Comparison of ENCODE assay signal across 8 cellular contexts in genomic region chr15:93088981-93089854, GRCh38. TPM values are rescaled to one million over a fixed set of nuclear protein-coding genes. Genes with fewer than 3 reads are reported as not detected.
DNase-seq lines count a peak whose midpoint lies in the region; ATAC-seq and TF ChIP-seq lines count a peak whose summit lies in the region.

RGMA (minus strand) TSS chr15:93089211; CDS start chr15:93088932, 279 bp downstream.

- peak within 1 kb of the TSS; percentile 67 for H3K4me3 Mint-ChIP-seq in activated CD4-positive, alpha-beta memory T cell treated with anti-CD3 and anti-CD28 coated beads for 36 hours

- no peaks in the 10 kb centered on the region for H3K79me2 ChIP-seq in trophoblast cell (ENCODE audit: control insufficient read depth, insufficient read depth, low read length, poor library complexity)

- no peaks in the 10 kb centered on the region for H3K36me3 ChIP-seq in cardiac muscle cell
- H3K36me3 ChIP-seq in trophoblast cell (ENCODE audit: control insufficient read depth in 1 of 2, insufficient read depth in 2 of 2, low read length in 2 of 2), result no peaks in the 10 kb centered on the region

- no peak within 1 kb of the TSS for H2BK12ac ChIP-seq in trophoblast cell (ENCODE audit: low read length)

- no peak within 1 kb of the TSS for H3K27ac ChIP-seq in cardiac muscle cell
- no peak within 1 kb of the TSS for H3K27ac ChIP-seq in trophoblast cell (ENCODE audit: low read depth, low read length)

- no CpG with 5 or more reads among the region's 101 CpGs for WGBS in trophoblast cell (ENCODE audit: extremely low coverage, insufficient coverage, insufficient read length)

- no peak within 1 kb of the TSS for H2BK120ac ChIP-seq in trophoblast cell (ENCODE audit: insufficient read depth, low read length, poor library complexity)

- H3K27me3 ChIP-seq in cardiac muscle cell (peaks cover 97% of the 10 kb centered on the region), trophoblast cell (ENCODE audit: insufficient read depth, low read length) (peaks cover 31% of the 10 kb centered on the region)

- no peak within 1 kb of the TSS for H2AK5ac ChIP-seq in trophoblast cell (ENCODE audit: low read length)

- H3K9me3 Mint-ChIP-seq in activated CD4-positive, alpha-beta memory T cell treated with anti-CD3 and anti-CD28 coated beads for 36 hours, result no peaks in the 10 kb centered on the region

- H3K36me3 Mint-ChIP-seq in activated CD4-positive, alpha-beta memory T cell treated with anti-CD3 and anti-CD28 coated beads for 36 hours, result no peaks in the 10 kb centered on the region

- H3K4me1 ChIP-seq in cardiac muscle cell (ENCODE audit: low read depth) (no peaks in the 10 kb centered on the region), trophoblast cell (ENCODE audit: control insufficient read depth in 1 of 2, insufficient read depth in 2 of 2, low read length in 2 of 2) (peaks cover 7% of the 10 kb centered on the region in 2 experiments)

- H4K12ac ChIP-seq in trophoblast cell (ENCODE audit: low read depth, low read length), result no peak within 1 kb of the TSS

- H3K4me2 ChIP-seq in trophoblast cell (ENCODE audit: low read length), result peak within 1 kb of the TSS; percentile 87

- H3K9me3 ChIP-seq in cardiac muscle cell (ENCODE audit: low read depth) (no peaks in the 10 kb centered on the region), trophoblast cell (ENCODE audit: insufficient read depth, low read depth, low read length) (peaks cover 3% of the 10 kb centered on the region)

- H3K4ac ChIP-seq in trophoblast cell (ENCODE audit: low read depth, low read length), result no peak within 1 kb of the TSS

- H3K23ac ChIP-seq in trophoblast cell (ENCODE audit: low read length), result no peak within 1 kb of the TSS

- no peak within 1 kb of the TSS for H3K18ac ChIP-seq in trophoblast cell (ENCODE audit: low read length)

- H3K14ac ChIP-seq in trophoblast cell (ENCODE audit: low read length), result no peak within 1 kb of the TSS

- peak; percentile 65 for DNase-seq in activated effector memory CD4-positive, alpha-beta T cell treated with anti-CD3 and anti-CD28 coated beads, Interleukin-2, amount 50 U/mL, for 16 hours
- no peak for DNase-seq in activated effector memory CD4-positive, alpha-beta T cell treated with Interleukin-2 at 50 U/mL for 16 hours
- peak; percentile 14 for DNase-seq in activated CD4-positive, alpha-beta memory T cell treated with anti-CD3 and anti-CD28 coated beads for 36 hours
- DNase-seq in cardiac muscle cell (ENCODE audit: low read depth in 1 of 2, low spot score in 1 of 2) (peak; percentile 15 to 58), trophoblast cell (peak in 1 of 2 donors; percentile 26), glomerular visceral epithelial cell (ENCODE audit: extremely low spot score) (no peak), UCSD-AML1 (lab: John Stamatoyannopoulos, UW; ENCODE audit: unreplicated experiment) (no peak)

- CTCF ChIA-PET in activated CD4-positive, alpha-beta memory T cell treated with anti-CD3 and anti-CD28 coated beads for 36 hours (lab: Charles Lee), result interaction anchor here (0.6 to 2.5 kb wide), 20 partner anchors 13 to 1490 kb away, joined by 3 to 29 read pairs (median 6); no protein-coding TSS in a partner anchor

- H2AFZ ChIP-seq in trophoblast cell (ENCODE audit: insufficient read depth, low read length, poor library complexity), result no peak within 1 kb of the TSS

- peaks cover 51% of the 10 kb centered on the region for H3K27me3 Mint-ChIP-seq in activated CD4-positive, alpha-beta memory T cell treated with anti-CD3 and anti-CD28 coated beads for 36 hours

- intact Hi-C loops in activated CD4-positive, alpha-beta memory T cell treated with anti-CD3 and anti-CD28 coated beads for 36 hours (cut with micrococcal nuclease), result loop anchor here (5.0 to 10.0 kb wide), 3 partner anchors 57 to 246 kb away; no protein-coding TSS in a partner anchor

- H3K79me1 ChIP-seq in trophoblast cell (ENCODE audit: low read length), result no peaks in the 10 kb centered on the region

- peaks cover 12% of the 10 kb centered on the region for H3K4me1 Mint-ChIP-seq in activated CD4-positive, alpha-beta memory T cell treated with anti-CD3 and anti-CD28 coated beads for 36 hours (ENCODE audit: low read depth)

- H3K4me3 ChIP-seq in cardiac muscle cell, result peak within 1 kb of the TSS; percentile 27
- peak within 1 kb of the TSS; percentile 54 for H3K4me3 ChIP-seq in trophoblast cell (ENCODE audit: low read depth, low read length)

- no peak within 1 kb of the TSS for H3K27ac Mint-ChIP-seq in activated CD4-positive, alpha-beta memory T cell treated with anti-CD3 and anti-CD28 coated beads for 36 hours

- no peak within 1 kb of the TSS for H4K8ac ChIP-seq in trophoblast cell (ENCODE audit: low read depth, low read length)

- TF ChIP-seq CTCF in cardiac muscle cell (IDR thresholded peaks at IDR 0.05; ENCODE audit: low read depth, low read length), result no peak

- no peak within 1 kb of the TSS for H4K91ac ChIP-seq in trophoblast cell (ENCODE audit: low read depth, low read length)

- no peak within 1 kb of the TSS for H3K9ac ChIP-seq in trophoblast cell (ENCODE audit: low read length)

- POLR2A ChIA-PET in activated CD4-positive, alpha-beta memory T cell treated with anti-CD3 and anti-CD28 coated beads for 36 hours (lab: Charles Lee), result interaction anchor here (1.2 kb wide), 1 partner anchor 78 kb away, joined by 3 read pairs; no protein-coding TSS in a partner anchor

- ATAC-seq in GM19397 (IDR thresholded peaks at IDR 0.05; ENCODE audit: unreplicated experiment), result no peak

- no peak within 1 kb of the TSS for H2BK5ac ChIP-seq in trophoblast cell (ENCODE audit: low read depth, low read length, poor library complexity)

RNA-seq across cellular contexts. Expression of gene RGMA, which starts in this region (rescaled TPM):
- under 1 TPM; 0.12 to 0.21 TPM for total RNA-seq in activated CD4-positive, alpha-beta memory T cell treated with anti-CD3 and anti-CD28 coated beads for 36 hours
- 3.4 and 4.8 TPM in 2 replicates for total RNA-seq in cardiac muscle cell
- polyA plus RNA-seq in cardiac muscle cell, result 1.0 and 2.3 TPM in 2 replicates
- 0.33 and 0.40 TPM in 2 replicates for polyA plus RNA-seq in trophoblast cell (2013)

Comparison
In these comparisons a context has a peak if more than half of its experiments do, and no peak if none do; other contexts are left out.
1. DNase-seq: peak in activated effector memory CD4-positive, alpha-beta T cell treated with anti-CD3 and anti-CD28 coated beads, Interleukin-2, amount 50 U/mL, for 16 hours (single experiment) and cardiac muscle cell (2 of 2); none in activated effector memory CD4-positive, alpha-beta T cell treated with Interleukin-2 at 50 U/mL for 16 hours (single experiment), glomerular visceral epithelial cell (single experiment) and UCSD-AML1 (single experiment).
2. Peak in DNase-seq in activated CD4-positive, alpha-beta memory T cell treated with anti-CD3 and anti-CD28 coated beads for 36 hours; RNA of the gene not detected or under 1 TPM.